In the genomic region with DNA sequence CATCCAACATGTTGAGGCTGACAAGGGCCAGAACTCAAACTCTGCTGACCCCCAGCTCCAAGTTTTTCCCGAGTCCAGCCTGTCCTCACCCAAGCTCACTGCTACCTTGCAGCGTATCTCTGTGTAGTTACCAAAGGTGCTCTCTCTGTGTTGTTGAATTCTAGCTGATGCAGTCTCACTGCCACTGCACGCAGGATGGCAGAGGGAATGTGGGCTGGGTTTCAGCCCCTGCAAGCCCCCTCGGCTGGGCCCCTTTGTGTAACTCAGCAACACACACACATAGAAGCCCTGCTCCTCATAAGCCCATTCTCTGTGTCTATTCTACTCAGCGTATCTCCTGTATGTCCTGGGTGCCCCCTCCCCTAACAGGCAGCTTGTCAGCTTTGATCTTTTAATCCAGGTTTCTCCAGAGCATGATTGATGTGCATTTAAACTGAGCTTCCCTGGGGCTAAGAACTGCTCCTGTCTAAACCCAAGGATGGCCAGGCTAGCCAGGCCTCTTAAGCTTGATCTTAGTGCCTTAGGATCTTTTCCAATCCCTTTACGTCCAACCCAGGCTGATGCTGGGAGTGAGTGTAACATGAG, we compare ENCODE assay signal across 1 cellular context.
TF ChIP-seq lines count a peak whose summit lies in the region.

No MANE protein-coding gene starts in this region.

TF ChIP-seq in H1, 55 proteins besides CTCF, POLR2A, EP300 and RAD21:
- TF ChIP-seq CHD7 (IDR thresholded peaks at IDR 0.05; ENCODE audit: insufficient replicate concordance, low read length), result no peak
- TF ChIP-seq CTBP2 (IDR thresholded peaks at IDR 0.05; ENCODE audit: borderline replicate concordance, insufficient read depth, insufficient read length, low read length), result no peak
- no peak for TF ChIP-seq EZH2 (IDR thresholded peaks at IDR 0.05; ENCODE audit: low read depth, low read length, severe bottlenecking)
